ENCODE assay signal across 19 cellular contexts in genomic region chr21:15309022-15309590, GRCh38.
DNase-seq lines count a peak whose midpoint lies in the region; ATAC-seq and TF ChIP-seq lines count a peak whose summit lies in the region.
"Had no signal": no experiment of that assay in that cellular context is flagged by ENCODE, and none has a peak within 500 bp of the region (broad histone marks: within the 10 kb centered on the region; RNA-seq: fewer than 3 reads in every experiment).

No MANE protein-coding gene starts in this region.

- peaks cover 2% of the 10 kb centered on the region for H3K27me3 Mint-ChIP-seq in neural progenitor cell (ENCODE audit: insufficient read depth, low read depth)
- H3K27me3 Mint-ChIP-seq in H9 (ENCODE audit: low read depth): no peaks in the 10 kb centered on the region

- no peak overlapping the region for H3K4ac ChIP-seq in H9 (ENCODE audit: low read depth, low read length)

- H3F3A ChIP-seq in neural progenitor cell (ENCODE audit: low read depth): no peaks in the 10 kb centered on the region

- no peaks in the 10 kb centered on the region for H3K36me3 ChIP-seq in fibroblast of lung (ENCODE audit: control insufficient read depth, insufficient read depth, low read length)
- H3K36me3 ChIP-seq in neural progenitor cell: no peaks in the 10 kb centered on the region
- H3K36me3 ChIP-seq in adrenal gland (replicated peaks in 1 of 2): no peaks in the 10 kb centered on the region
- H3K36me3 ChIP-seq: SJSA1 had no signal

- ATAC-seq in HG02970 (IDR thresholded peaks at IDR 0.05; ENCODE audit: low FRiP score, unreplicated experiment) (no peak), HG03378 (IDR thresholded peaks at IDR 0.05; ENCODE audit: unreplicated experiment) (no peak)
- ATAC-seq: HepG2 had no signal

- H4K20me1 ChIP-seq in fibroblast of lung (ENCODE audit: control insufficient read depth, extremely low read depth, insufficient read depth, low read length) (no peaks in the 10 kb centered on the region), neural progenitor cell (ENCODE audit: low read depth) (no peaks in the 10 kb centered on the region), H9 (ENCODE audit: control insufficient read depth, insufficient read depth, insufficient read length) (no peaks in the 10 kb centered on the region)

- no peak overlapping the region for H3K18ac ChIP-seq in H9 (ENCODE audit: insufficient read length, low read depth, low read length)

- H3K23me2 ChIP-seq in H9 (ENCODE audit: insufficient read length, low read depth, low read length, poor library complexity, severe bottlenecking): no peaks in the 10 kb centered on the region

- H3K4me1 Mint-ChIP-seq in neural progenitor cell: no peaks in the 10 kb centered on the region
- peaks cover 3% of the 10 kb centered on the region in 2 experiments for H3K4me1 Mint-ChIP-seq in H9

- H3K79me1 ChIP-seq in H9 (ENCODE audit: insufficient read depth, low read depth, low read length, poor library complexity, severe bottlenecking): no peaks in the 10 kb centered on the region

- H4K8ac ChIP-seq in H9 (replicated peaks; ENCODE audit: insufficient read length, low read depth, low read length): no peak overlapping the region

- no peak overlapping the region for H3K4me2 ChIP-seq in fibroblast of lung (ENCODE audit: extremely low read depth, insufficient read depth, low read length)
- no peak overlapping the region for H3K4me2 ChIP-seq in neural progenitor cell
- no peak overlapping the region for H3K4me2 ChIP-seq in H9 (ENCODE audit: insufficient read depth, insufficient read length, low read length)

- WGBS in H9 (ENCODE audit: extremely low coverage, insufficient read length, low lambda C conversion rate): no CpG with 5 or more reads among the region's 4 CpGs
- 53 to 69% (median 64%) methylated on average over 4 of the region's 4 CpGs for WGBS in adrenal gland, 4 donors

- H3K9me3 Mint-ChIP-seq in neural progenitor cell (peaks cover 17% of the 10 kb centered on the region), H9 (no peaks in the 10 kb centered on the region)

- H3K79me2 ChIP-seq in fibroblast of lung (ENCODE audit: control insufficient read depth, insufficient read depth, low read length) (no peaks in the 10 kb centered on the region), neural progenitor cell (ENCODE audit: low read depth) (no peaks in the 10 kb centered on the region), H9 (ENCODE audit: insufficient read depth, low read length) (no peaks in the 10 kb centered on the region)

- no peak overlapping the region for H2BK12ac ChIP-seq in H9 (ENCODE audit: insufficient read length, low read depth, low read length)

- no peak overlapping the region for H2BK15ac ChIP-seq in H9 (ENCODE audit: low read depth, low read length)

- no peak overlapping the region for H3K23ac ChIP-seq in H9 (ENCODE audit: insufficient read length, low read depth, low read length)

- no peaks in the 10 kb centered on the region for H3K27me3 ChIP-seq in fibroblast of lung (ENCODE audit: control insufficient read depth, insufficient read depth, low read length)
- no peaks in the 10 kb centered on the region for H3K27me3 ChIP-seq in neural progenitor cell
- H3K27me3 ChIP-seq in H9 (ENCODE audit: insufficient read depth, low read length): no peaks in the 10 kb centered on the region
- no peaks in the 10 kb centered on the region for H3K27me3 ChIP-seq in adrenal gland
- H3K27me3 ChIP-seq: SJSA1 had no signal

- H3K56ac ChIP-seq in H9 (ENCODE audit: insufficient read length, low read depth, low read length): no peak overlapping the region

- H3K27ac ChIP-seq in fibroblast of lung (ENCODE audit: insufficient read depth, low read length): no peak overlapping the region
- no peak overlapping the region for H3K27ac ChIP-seq in neural progenitor cell
- H3K27ac ChIP-seq in H9 (ENCODE audit: insufficient read length, low read depth, low read length): no peak overlapping the region
- H3K27ac ChIP-seq in adrenal gland: no peak overlapping the region
- H3K27ac ChIP-seq: RWPE1, SJSA1 had no signal

- H3K36me3 Mint-ChIP-seq in neural progenitor cell (peaks cover 3% of the 10 kb centered on the region), H9 (ENCODE audit: insufficient read depth in 1 of 3, low read depth in 3 of 3) (no peaks in the 10 kb centered on the region)

- no peak overlapping the region for H2BK120ac ChIP-seq in H9 (ENCODE audit: low read depth, low read length, poor library complexity, severe bottlenecking)

- no peak overlapping the region for H3K4me3 ChIP-seq in astrocyte of the cerebellum (ENCODE audit: low read depth, low read length)
- no peak overlapping the region for H3K4me3 ChIP-seq in fibroblast of lung (replicated peaks in 1 of 4; ENCODE audit: control extremely low read depth in 1 of 4, insufficient read depth in 1 of 4, low read depth in 3 of 4, low read length in 4 of 4)
- H3K4me3 ChIP-seq in neural progenitor cell: no peak overlapping the region
- H3K4me3 ChIP-seq in adrenal gland: no peak overlapping the region
- H3K4me3 ChIP-seq: SJSA1 had no signal

- TF ChIP-seq CTCF in astrocyte of the cerebellum (IDR thresholded peaks at IDR 0.05; ENCODE audit: low read depth, low read length, missing control alignments) (no peak), fibroblast of lung (conservative IDR thresholded peaks at IDR 0.05 in 1 of 2, IDR thresholded peaks at IDR 0.05 in 1 of 2; ENCODE audit: low read depth in 1 of 2, low read length in 2 of 2) (no peak), neural progenitor cell (IDR thresholded peaks at IDR 0.05) (no peak), H9 (conservative IDR thresholded peaks at IDR 0.05) (no peak), adrenal gland (IDR thresholded peaks at IDR 0.05) (no peak)

- H3K9ac ChIP-seq in fibroblast of lung (ENCODE audit: insufficient read depth, low read length): no peak overlapping the region
- no peak overlapping the region for H3K9ac ChIP-seq in neural progenitor cell
- H3K9ac ChIP-seq in H9 (ENCODE audit: extremely low read depth, insufficient read length, low read length): no peak overlapping the region

- H4K91ac ChIP-seq in H9 (ENCODE audit: insufficient read length, low read depth, low read length): no peak overlapping the region

- H3K4me3 Mint-ChIP-seq in neural progenitor cell (no peak overlapping the region), H9 (no peak overlapping the region)

- H4K5ac ChIP-seq in H9 (ENCODE audit: insufficient read length, low read depth, low read length): no peak overlapping the region

- no peaks in the 10 kb centered on the region for H3K4me1 ChIP-seq in fibroblast of lung (ENCODE audit: control insufficient read depth, extremely low read depth, insufficient read depth, low read length)
- peaks cover 8% of the 10 kb centered on the region for H3K4me1 ChIP-seq in neural progenitor cell
- peaks cover under 1% of the 10 kb centered on the region; the same call in 1 of the 2 replicates for H3K4me1 ChIP-seq in H9 (ENCODE audit: insufficient read depth, low read length)
- H3K4me1 ChIP-seq in adrenal gland (replicated peaks in 1 of 2): no peaks in the 10 kb centered on the region
- H3K4me1 ChIP-seq: SJSA1 had no signal

- no peak overlapping the region for H3T11ph ChIP-seq in H9 (ENCODE audit: low read length)

- H2AFZ ChIP-seq in fibroblast of lung (ENCODE audit: low read length): no peak overlapping the region
- H2AFZ ChIP-seq in neural progenitor cell (replicated peaks): peak overlapping the region; percentile 32
- H2AFZ ChIP-seq in H9 (ENCODE audit: low read length): no peak overlapping the region

- no peak overlapping the region for H2BK5ac ChIP-seq in H9 (ENCODE audit: insufficient read length, low read length)

- H3K9me3 ChIP-seq in fibroblast of lung (ENCODE audit: control insufficient read depth, insufficient read depth, low read depth, low read length) (no peaks in the 10 kb centered on the region), neural progenitor cell (ENCODE audit: low read depth) (no peaks in the 10 kb centered on the region), H9 (ENCODE audit: control insufficient read depth, low read depth, low read length) (no peaks in the 10 kb centered on the region), adrenal gland (replicated peaks in 1 of 3) (peaks cover 0 to 2% (median 0%) of the 10 kb centered on the region in 3 donors)
- H3K9me3 ChIP-seq: SJSA1 had no signal

- DNase-seq in astrocyte of the cerebellum (ENCODE audit: low read depth): peak; percentile 11
- DNase-seq in fibroblast of lung (ENCODE audit: low read depth in 2 of 2): peak; percentile 18 to 64
- DNase-seq in neural progenitor cell (ENCODE audit: low spot score): no peak
- DNase-seq in H9: no peak
- no peak for DNase-seq in adrenal gland
- DNase-seq: ACHN, C1 segment of cervical spinal cord, KG1, NCI-H1417 treated with DMSO at 0.1 percent for 48 hours, NCI-H187 treated with DMSO at 0.1 percent for 48 hours, NCI-H2227 treated with DMSO at 0.1 percent for 48 hours, NCI-H524, NCI-H82, OCI-M1 had no signal

- H2BK20ac ChIP-seq in H9 (ENCODE audit: low read depth, low read length, poor library complexity, severe bottlenecking): no peak overlapping the region

- H3K14ac ChIP-seq in H9 (ENCODE audit: insufficient read depth, low read length): no peak overlapping the region

- no peak overlapping the region for H2AK5ac ChIP-seq in H9 (ENCODE audit: insufficient read length, low read length)

- H3K27ac Mint-ChIP-seq in neural progenitor cell (no peak overlapping the region), H9 (no peak overlapping the region)

- in situ Hi-C loops in astrocyte of the cerebellum (cut with HindIII; ENCODE audit: low sequenced_read_pairs): no loop called here

- intact Hi-C loops in adrenal gland (cut with DNase I): no loop called here

- no peak for TF ChIP-seq POLR2A in adrenal gland (IDR thresholded peaks at IDR 0.05)

Comparison
In these comparisons a context has a peak if more than half of its experiments do, and no peak if none do; other contexts are left out.
1. DNase-seq: peak in astrocyte of the cerebellum (single experiment) and fibroblast of lung (2 of 2); none in neural progenitor cell (single experiment), H9 (single experiment) and adrenal gland (0 of 7).